ENCODE assay signal across 1 cellular context in genomic region chr14:91302391-91302790, GRCh38.
TF ChIP-seq lines count a peak whose summit lies in the region.

No MANE protein-coding gene starts in this region.

TF ChIP-seq in GM23338, 12 proteins besides CTCF, POLR2A, EP300 and RAD21 (continued from another document):
- no peak for TF ChIP-seq ETS1 (IDR thresholded peaks at IDR 0.05)
- no peak for TF ChIP-seq POLR2AphosphoS5 (IDR thresholded peaks at IDR 0.05; ENCODE audit: low read depth)
- no peak for TF ChIP-seq CREB1 (CRISPR knock-in tag; IDR thresholded peaks at IDR 0.05; ENCODE audit: low read depth)
- no peak for TF ChIP-seq STAT1 (IDR thresholded peaks at IDR 0.05; ENCODE audit: unreplicated experiment)
- no peak for TF ChIP-seq JUNB (IDR thresholded peaks at IDR 0.05; ENCODE audit: unreplicated experiment)
- no peak for TF ChIP-seq ZNF462 (CRISPR knock-in tag; IDR thresholded peaks at IDR 0.05)
- no peak for TF ChIP-seq EZH2 (IDR thresholded peaks at IDR 0.05; ENCODE audit: low read depth, unreplicated experiment)
- TF ChIP-seq NANOG (IDR thresholded peaks at IDR 0.05; ENCODE audit: borderline replicate concordance), result no peak
- TF ChIP-seq ZNF331 (CRISPR knock-in tag; IDR thresholded peaks at IDR 0.05; ENCODE audit: low read depth), result no peak
- TF ChIP-seq REST (IDR thresholded peaks at IDR 0.05; ENCODE audit: unreplicated experiment), result no peak
